In the genomic region with DNA sequence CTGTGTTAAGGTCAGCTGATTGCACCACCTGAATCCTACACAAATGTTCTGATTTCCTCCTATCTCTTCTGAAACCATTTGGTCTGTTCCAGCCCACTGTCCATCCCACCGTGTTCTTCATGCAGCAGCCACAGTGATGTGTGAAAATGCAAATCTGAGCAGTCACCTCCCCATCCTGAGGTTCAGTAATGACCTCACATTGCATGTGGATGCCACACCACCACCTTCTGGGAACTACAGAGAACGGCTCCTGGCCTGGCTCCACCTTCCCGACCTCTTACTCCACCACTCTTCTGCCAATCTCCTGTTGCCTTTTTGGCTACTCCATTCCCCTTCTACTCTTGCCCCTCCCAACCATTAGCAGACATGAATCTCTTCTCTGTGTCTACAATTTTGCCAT, we compare ENCODE assay signal across 11 cellular contexts.
A peak's percentile ranks its signal among the peaks of the same experiment; 100 is the strongest.
DNase-seq lines count a peak whose midpoint lies in the region; ATAC-seq and TF ChIP-seq lines count a peak whose summit lies in the region.
"Had no signal": no experiment of that assay in that cellular context is flagged by ENCODE, and none has a peak within 500 bp of the region (broad histone marks: within the 10 kb centered on the region; RNA-seq: fewer than 3 reads in every experiment).

No MANE protein-coding gene starts in this region.

- H3K9me3 ChIP-seq in breast epithelium (no peaks in the 10 kb centered on the region), gastrocnemius medialis (no peaks in the 10 kb centered on the region), gastroesophageal sphincter (peaks cover 0 to 10% (median 0%) of the 10 kb centered on the region in 3 donors)

- TF ChIP-seq EP300 in gastroesophageal sphincter (IDR thresholded peaks at IDR 0.05): no peak

- H3K36me3 ChIP-seq in breast epithelium (no peaks in the 10 kb centered on the region), gastrocnemius medialis (no peaks in the 10 kb centered on the region), gastroesophageal sphincter (no peaks in the 10 kb centered on the region)

- H3K27me3 ChIP-seq in breast epithelium (no peaks in the 10 kb centered on the region), gastrocnemius medialis (no peaks in the 10 kb centered on the region), gastroesophageal sphincter (no peaks in the 10 kb centered on the region)

- TF ChIP-seq CTCF in breast epithelium (IDR thresholded peaks at IDR 0.05) (no peak), gastrocnemius medialis (IDR thresholded peaks at IDR 0.05 in 4 of 5, conservative IDR thresholded peaks at IDR 0.05 in 1 of 5) (peak in 1 of 5 experiments; percentile 17), gastroesophageal sphincter (IDR thresholded peaks at IDR 0.05) (no peak)

- H3K27ac ChIP-seq in breast epithelium (no peak overlapping the region), gastrocnemius medialis (peak overlapping the region; percentile 77 to 88 (median 86)), gastroesophageal sphincter (peak overlapping the region in 1 of 4 donors; percentile 70)

- DNase-seq in breast epithelium (ENCODE audit: low spot score in 2 of 2): peak; percentile 13 to 25
- peak; percentile 34 to 77 for DNase-seq in gastrocnemius medialis
- DNase-seq in activated T-cell treated with anti-CD3 and anti-CD28 coated beads, Interleukin-2, amount 50 U/mL, for 48 hours: no peak
- DNase-seq in DMS79 (lab: John Stamatoyannopoulos, UW): no peak
- DNase-seq in occipital lobe (lab: John Stamatoyannopoulos, UW): no peak
- DNase-seq: HFFc6; SHP77; stimulated activated CD4-positive, alpha-beta T cell treated with anti-CD3 and anti-CD28 coated beads, Interleukin-2, amount 100 ng/mL, for 24 hours had no signal

- H3K4me3 ChIP-seq in breast epithelium (no peak overlapping the region), gastrocnemius medialis (no peak overlapping the region), gastroesophageal sphincter (no peak overlapping the region)

- in situ Hi-C loops in gastrocnemius medialis (cut with MboI; ENCODE audit: low sequenced_read_pairs in 4 of 4): no loop called here

- WGBS in gastroesophageal sphincter (ENCODE audit: low coverage in 1 of 2), 2 donors: 82 to 87% methylated on average over 2 to 3 of the region's 3 CpGs

- intact Hi-C loops in breast epithelium (cut with DNase I; ENCODE audit: low total_unique reads) (no loop called here), gastrocnemius medialis (cut with DNase I; ENCODE audit: low total_unique reads) (loop anchor here (2.0 kb wide), 3 partner anchors 37 to 71 kb away; no protein-coding TSS in a partner anchor)

- TF ChIP-seq POLR2A in breast epithelium (IDR thresholded peaks at IDR 0.05): no peak
- no peak for TF ChIP-seq POLR2A in gastrocnemius medialis (IDR thresholded peaks at IDR 0.05)
- TF ChIP-seq POLR2A in gastroesophageal sphincter (IDR thresholded peaks at IDR 0.05): no peak

- ATAC-seq in GM19328 (IDR thresholded peaks at IDR 0.05; ENCODE audit: unreplicated experiment): peak; percentile 83
- ATAC-seq in HG03108 (IDR thresholded peaks at IDR 0.05; ENCODE audit: unreplicated experiment): peak; percentile 70
- peak; percentile 28 to 65 for ATAC-seq in gastrocnemius medialis
- ATAC-seq in gastroesophageal sphincter: no peak

- H3K4me1 ChIP-seq in breast epithelium (no peaks in the 10 kb centered on the region), gastrocnemius medialis (peaks cover 28 to 29% of the 10 kb centered on the region in 2 donors), gastroesophageal sphincter (peaks cover 5 to 42% (median 16%) of the 10 kb centered on the region in 3 donors)

Comparison
In these comparisons a context has a peak if more than half of its experiments do, and no peak if none do; other contexts are left out.
1. DNase-seq: peak in breast epithelium (2 of 2) and gastrocnemius medialis (2 of 2); none in activated T-cell treated with anti-CD3 and anti-CD28 coated beads, Interleukin-2, amount 50 U/mL, for 48 hours (0 of 2), DMS79 (single experiment) and occipital lobe (single experiment).
2. H3K27ac ChIP-seq: peak in gastrocnemius medialis (4 of 4); none in breast epithelium (0 of 2).